Comparison of ENCODE assay signal across 16 cellular contexts in genomic region chr1:117271129-117271528, GRCh38.
DNase-seq lines count a peak whose midpoint lies in the region; ATAC-seq and TF ChIP-seq lines count a peak whose summit lies in the region.
"Had no signal": no experiment of that assay in that cellular context is flagged by ENCODE, and none has a peak within 500 bp of the region (broad histone marks: within the 10 kb centered on the region; RNA-seq: fewer than 3 reads in every experiment).

No MANE protein-coding gene starts in this region.

- peak overlapping the region; percentile 74 for H2BK5ac ChIP-seq in trophoblast cell (ENCODE audit: low read depth, low read length, poor library complexity)

- no peak overlapping the region for H4K12ac ChIP-seq in trophoblast cell (ENCODE audit: low read depth, low read length)

- peaks cover 35% of the 10 kb centered on the region for H3F3A ChIP-seq in PC-9 (ENCODE audit: insufficient read depth, low read depth)

- TF ChIP-seq CTCF in esophagus muscularis mucosa (IDR thresholded peaks at IDR 0.05) (no peak), PC-9 (conservative IDR thresholded peaks at IDR 0.05) (no peak)

- peak overlapping the region; percentile 5 for H3K27ac Mint-ChIP-seq in activated naive CD8-positive, alpha-beta T cell treated with anti-CD3 and anti-CD28 coated beads for 36 hours
- no peak overlapping the region for H3K27ac Mint-ChIP-seq in activated naive CD8-positive, alpha-beta T cell treated with anti-CD3 and anti-CD28 coated beads, Interleukin-2, amount 50 U/mL, for 24 hours
- H3K27ac Mint-ChIP-seq: CD14-positive monocyte; CD8-positive, alpha-beta T cell; HFFc6; IgD-negative memory B cell had no signal

- H3K27ac ChIP-seq in esophagus muscularis mucosa (replicated peaks in 1 of 4), result no peak overlapping the region
- peak overlapping the region; percentile 97 for H3K27ac ChIP-seq in trophoblast cell (ENCODE audit: low read depth, low read length)
- H3K27ac ChIP-seq in PC-9, result no peak overlapping the region
- H3K27ac ChIP-seq: 22Rv1 had no signal

- WGBS in esophagus muscularis mucosa, result 93% methylated on average over 5 of the region's 5 CpGs
- whole genome bisulfite sequencing in trophoblast cell (ENCODE audit: extremely low coverage, insufficient coverage, insufficient read length), result no CpG with 5 or more reads among the region's 5 CpGs

- BruUV-seq in PC-9 (replicated peaks; lab: Mats Ljungman, UMichigan), result no TSS peak

- H3K36me3 ChIP-seq in esophagus muscularis mucosa (no peaks in the 10 kb centered on the region), trophoblast cell (ENCODE audit: control insufficient read depth in 1 of 2, insufficient read depth in 2 of 2, low read length in 2 of 2) (no peaks in the 10 kb centered on the region), PC-9 (ENCODE audit: low read depth) (no peaks in the 10 kb centered on the region)

- no peak overlapping the region for H3K23ac ChIP-seq in trophoblast cell (ENCODE audit: low read length)

- H3K79me2 ChIP-seq in trophoblast cell (ENCODE audit: control insufficient read depth, insufficient read depth, low read length, poor library complexity) (peaks cover 7% of the 10 kb centered on the region), PC-9 (ENCODE audit: low read depth) (no peaks in the 10 kb centered on the region)

- peaks cover 8 to 25% (median 20%) of the 10 kb centered on the region in 4 donors for H3K4me1 ChIP-seq in esophagus muscularis mucosa
- H3K4me1 ChIP-seq in trophoblast cell (ENCODE audit: control insufficient read depth in 1 of 2, insufficient read depth in 2 of 2, low read length in 2 of 2), result peaks cover 20 to 27% of the 10 kb centered on the region in 2 experiments
- peaks cover 55% of the 10 kb centered on the region for H3K4me1 ChIP-seq in PC-9 (replicated peaks; ENCODE audit: insufficient read depth)

- no peak overlapping the region for H3K4me2 ChIP-seq in trophoblast cell (ENCODE audit: low read length)
- H3K4me2 ChIP-seq in PC-9, result no peak overlapping the region

- CTCF ChIA-PET in PC-9 (lab: Charles Lee), result interaction anchor here (1.0 to 1.6 kb wide), 3 partner anchors 13 to 143 kb away, joined by 3 to 6 read pairs (median 5); no protein-coding TSS in a partner anchor

- peak overlapping the region; percentile 12 for H3K4ac ChIP-seq in trophoblast cell (ENCODE audit: low read depth, low read length)

- no peaks in the 10 kb centered on the region for H3K36me3 Mint-ChIP-seq in activated naive CD8-positive, alpha-beta T cell treated with anti-CD3 and anti-CD28 coated beads for 36 hours
- H3K36me3 Mint-ChIP-seq in activated naive CD8-positive, alpha-beta T cell treated with anti-CD3 and anti-CD28 coated beads, Interleukin-2, amount 50 U/mL, for 24 hours (ENCODE audit: low read depth), result no peaks in the 10 kb centered on the region
- H3K36me3 Mint-ChIP-seq: CD14-positive monocyte; CD8-positive, alpha-beta T cell; IgD-negative memory B cell had no signal

- H3K9me3 ChIP-seq in esophagus muscularis mucosa (peaks cover 0 to 12% (median 0%) of the 10 kb centered on the region in 4 donors), trophoblast cell (ENCODE audit: insufficient read depth, low read depth, low read length) (no peaks in the 10 kb centered on the region), PC-9 (ENCODE audit: insufficient read depth, low read depth) (no peaks in the 10 kb centered on the region; the same call in 1 of the 2 replicates)

- H4K20me1 ChIP-seq in PC-9 (ENCODE audit: insufficient read depth), result no peaks in the 10 kb centered on the region

- H3K27me3 ChIP-seq in esophagus muscularis mucosa (no peaks in the 10 kb centered on the region), trophoblast cell (ENCODE audit: insufficient read depth, low read length) (no peaks in the 10 kb centered on the region), PC-9 (ENCODE audit: insufficient read depth, low read depth) (no peaks in the 10 kb centered on the region)

- H4K8ac ChIP-seq in trophoblast cell (ENCODE audit: low read depth, low read length), result peak overlapping the region; percentile 9

- no peaks in the 10 kb centered on the region for H3K9me2 ChIP-seq in PC-9 (ENCODE audit: insufficient read depth)

- no peak overlapping the region for H3K4me3 Mint-ChIP-seq in activated naive CD8-positive, alpha-beta T cell treated with anti-CD3 and anti-CD28 coated beads for 36 hours
- H3K4me3 Mint-ChIP-seq in activated naive CD8-positive, alpha-beta T cell treated with anti-CD3 and anti-CD28 coated beads, Interleukin-2, amount 50 U/mL, for 24 hours, result no peak overlapping the region
- H3K4me3 Mint-ChIP-seq: CD14-positive monocyte; CD8-positive, alpha-beta T cell; HFFc6; IgD-negative memory B cell had no signal

- peak overlapping the region; percentile 49 for H2AK5ac ChIP-seq in trophoblast cell (ENCODE audit: low read length)

- peak overlapping the region; percentile 53 for H3K14ac ChIP-seq in trophoblast cell (ENCODE audit: low read length)

- H3K4me3 ChIP-seq in esophagus muscularis mucosa (no peak overlapping the region), trophoblast cell (ENCODE audit: low read depth, low read length) (no peak overlapping the region), PC-9 (no peak overlapping the region)

- H3K27me3 Mint-ChIP-seq in activated naive CD8-positive, alpha-beta T cell treated with anti-CD3 and anti-CD28 coated beads for 36 hours, result no peaks in the 10 kb centered on the region
- peaks cover 2% of the 10 kb centered on the region for H3K27me3 Mint-ChIP-seq in activated naive CD8-positive, alpha-beta T cell treated with anti-CD3 and anti-CD28 coated beads, Interleukin-2, amount 50 U/mL, for 24 hours

- peaks cover 41% of the 10 kb centered on the region for H3K79me1 ChIP-seq in trophoblast cell (ENCODE audit: low read length)

- ATAC-seq in activated naive CD8-positive, alpha-beta T cell treated with anti-CD3 and anti-CD28 coated beads, Interleukin-2, amount 50 U/mL, for 24 hours, result no peak
- ATAC-seq: CD8-positive, alpha-beta T cell had no signal

- H3K18ac ChIP-seq in trophoblast cell (ENCODE audit: low read length), result no peak overlapping the region

- POLR2A ChIA-PET in PC-9 (lab: Charles Lee; ENCODE audit: unreplicated experiment), result interaction anchor here (0.7 kb wide), 1 partner anchor 66 kb away, joined by 5 read pairs; no protein-coding TSS in a partner anchor

- TF ChIP-seq EP300 in esophagus muscularis mucosa (IDR thresholded peaks at IDR 0.05), result no peak

- H4K91ac ChIP-seq in trophoblast cell (ENCODE audit: low read depth, low read length), result peak overlapping the region; percentile 95

- H3K9me3 Mint-ChIP-seq in activated naive CD8-positive, alpha-beta T cell treated with anti-CD3 and anti-CD28 coated beads for 36 hours, result peaks cover 4% of the 10 kb centered on the region
- H3K9me3 Mint-ChIP-seq in activated naive CD8-positive, alpha-beta T cell treated with anti-CD3 and anti-CD28 coated beads, Interleukin-2, amount 50 U/mL, for 24 hours, result peaks cover 8% of the 10 kb centered on the region
- H3K9me3 Mint-ChIP-seq: CD8-positive, alpha-beta T cell; HFFc6 had no signal

- H2AFZ ChIP-seq in trophoblast cell (ENCODE audit: insufficient read depth, low read length, poor library complexity) (no peak overlapping the region), PC-9 (no peak overlapping the region)

- no peaks in the 10 kb centered on the region for H3K4me1 Mint-ChIP-seq in activated naive CD8-positive, alpha-beta T cell treated with anti-CD3 and anti-CD28 coated beads for 36 hours
- H3K4me1 Mint-ChIP-seq in activated naive CD8-positive, alpha-beta T cell treated with anti-CD3 and anti-CD28 coated beads, Interleukin-2, amount 50 U/mL, for 24 hours, result no peaks in the 10 kb centered on the region
- H3K4me1 Mint-ChIP-seq: CD14-positive monocyte, IgD-negative memory B cell had no signal

- intact Hi-C loops in esophagus muscularis mucosa (cut with DNase I), result no loop called here
- intact Hi-C loops in PC-9 (cut with micrococcal nuclease; ENCODE audit: unreplicated experiment), result loop anchor here (1.0 kb wide), 1 partner anchor 60 kb away; no protein-coding TSS in a partner anchor

- H3K9ac ChIP-seq in trophoblast cell (ENCODE audit: low read length), result no peak overlapping the region

- peak overlapping the region; percentile 69 for H2BK12ac ChIP-seq in trophoblast cell (ENCODE audit: low read length)

- no peak for DNase-seq in activated naive CD8-positive, alpha-beta T cell treated with anti-CD3 and anti-CD28 coated beads for 36 hours
- no peak for DNase-seq in activated naive CD8-positive, alpha-beta T cell treated with anti-CD3 and anti-CD28 coated beads, Interleukin-2, amount 50 U/mL, for 24 hours
- DNase-seq in esophagus muscularis mucosa (ENCODE audit: extremely low spot score) (peak; percentile 90), trophoblast cell (no peak), PC-9 (no peak), SIG-M5 (lab: John Stamatoyannopoulos, UW) (no peak)
- DNase-seq in stimulated activated CD4-positive, alpha-beta T cell treated with anti-CD3 and anti-CD28 coated beads, Interleukin-15, amount 100 ng/mL, for 24 hours, result no peak
- DNase-seq: CD8-positive, alpha-beta T cell; COR-L47; DND-41; GDM1; HCEC 1CT; HFFc6 had no signal

- peak overlapping the region; percentile 91 for H2BK120ac ChIP-seq in trophoblast cell (ENCODE audit: insufficient read depth, low read length, poor library complexity)

- TF ChIP-seq POLR2A in esophagus muscularis mucosa (IDR thresholded peaks at IDR 0.05; ENCODE audit: low read depth), result no peak
